21 cellular contexts compared by ENCODE assay signal in genomic region chr10:120477723-120478270, GRCh38. TPM values are rescaled to one million over a fixed set of nuclear protein-coding genes. Genes with fewer than 3 reads are reported as not detected.
DNase-seq lines count a peak whose midpoint lies in the region; ATAC-seq, FAIRE-seq and TF ChIP-seq lines count a peak whose summit lies in the region.
"Had no signal": no experiment of that assay in that cellular context is flagged by ENCODE, and none has a peak within 500 bp of the region (broad histone marks: within the 10 kb centered on the region; RNA-seq: fewer than 3 reads in every experiment).

No MANE protein-coding gene starts in this region.

- CTCF ChIA-PET in endothelial cell of umbilical vein (lab: Charles Lee), result interaction anchor here (0.8 to 2.2 kb wide), 10 partner anchors 9 to 257 kb away, joined by 3 to 12 read pairs (median 3); no protein-coding TSS in a partner anchor

- H3K27me3 Mint-ChIP-seq in osteocyte (ENCODE audit: unreplicated experiment), result no peaks in the 10 kb centered on the region

- peak overlapping the region; percentile 62 for H3K27ac ChIP-seq in RWPE2 (ENCODE audit: poor library complexity, severe bottlenecking)
- H3K27ac ChIP-seq in endothelial cell of umbilical vein (ENCODE audit: insufficient read depth, low read depth, low read length), result peak overlapping the region; percentile 51
- H3K27ac ChIP-seq: adrenal gland, PC-9, prostate gland, spleen had no signal

- no peaks in the 10 kb centered on the region for H3K9me3 ChIP-seq in RWPE2 (ENCODE audit: severe bottlenecking)
- no peaks in the 10 kb centered on the region for H3K9me3 ChIP-seq in endothelial cell of umbilical vein (replicated peaks; ENCODE audit: control insufficient read depth, insufficient read depth, low read length)
- H3K9me3 ChIP-seq: adrenal gland, prostate gland had no signal

- ATAC-seq in RWPE2 (ENCODE audit: low read depth), result peak; percentile 40; the same call in 2 of the 3 replicates
- ATAC-seq in HG02759 (IDR thresholded peaks at IDR 0.05; ENCODE audit: unreplicated experiment), result no peak
- ATAC-seq: left colon had no signal

- no peak overlapping the region for H3K27ac Mint-ChIP-seq in osteocyte (ENCODE audit: unreplicated experiment)
- H3K27ac Mint-ChIP-seq: CD8-positive, alpha-beta memory T cell; endodermal cell had no signal

- no peaks in the 10 kb centered on the region for H4K20me1 ChIP-seq in endothelial cell of umbilical vein (replicated peaks; ENCODE audit: control insufficient read depth, extremely low read depth, insufficient read depth, low read length)

- H3K4me2 ChIP-seq in endothelial cell of umbilical vein (ENCODE audit: insufficient read depth, low read length), result no peak overlapping the region
- H3K4me2 ChIP-seq: PC-9 had no signal

- dilution Hi-C loops in endothelial cell of umbilical vein (cut with MboI; ENCODE audit: extremely low pct_ligation_motif_present, low sequenced_read_pairs), result no loop called here

- BruUV-seq in endothelial cell of umbilical vein (replicated peaks; lab: Mats Ljungman, UMichigan), result no TSS peak

- no peaks in the 10 kb centered on the region for H3K27me3 ChIP-seq in RWPE2 (ENCODE audit: insufficient read depth, poor library complexity, severe bottlenecking)
- H3K27me3 ChIP-seq in endothelial cell of umbilical vein (ENCODE audit: control insufficient read depth in 2 of 2, insufficient read depth in 2 of 2, low read length in 2 of 2), result no peaks in the 10 kb centered on the region
- H3K27me3 ChIP-seq: adrenal gland had no signal

- H3K36me3 ChIP-seq in RWPE2 (ENCODE audit: low read depth), result no peaks in the 10 kb centered on the region
- no peaks in the 10 kb centered on the region for H3K36me3 ChIP-seq in endothelial cell of umbilical vein (ENCODE audit: control insufficient read depth in 2 of 2, extremely low read depth in 1 of 2, insufficient read depth in 2 of 2, low read length in 2 of 2)
- H3K36me3 ChIP-seq: adrenal gland, prostate gland, spleen had no signal

- DNase-seq in AG20443 (ENCODE audit: low spot score) (peak; percentile 32), RWPE2 (ENCODE audit: low spot score) (no peak), endothelial cell of umbilical vein (ENCODE audit: low read depth, low spot score) (peak; percentile 40), osteocyte (ENCODE audit: extremely low spot score, unreplicated experiment) (peak; percentile 51), HUDEP-2 (lab: John Stamatoyannopoulos, UW; ENCODE audit: unreplicated experiment in 76 of 76) (no peak)
- DNase-seq in effector CD8-positive, alpha-beta T cell (lab: John Stamatoyannopoulos, UW), result no peak
- no peak for DNase-seq in stimulated activated CD4-positive, alpha-beta T cell treated with anti-CD3 and anti-CD28 coated beads, Interleukin-4, amount 100 ng/mL, for 1 hour
- DNase-seq: activated CD4-positive, alpha-beta T cell treated with anti-CD3 and anti-CD28 coated beads for 1 hour; adrenal gland; CD8-positive, alpha-beta memory T cell; cerebellar nuclear complex; endodermal cell; KG1; left colon; NCI-H187; NCI-H226; PC-9; spleen; substantia nigra had no signal

- H3K4me3 ChIP-seq in RWPE2 (ENCODE audit: severe bottlenecking), result no peak overlapping the region
- H3K4me3 ChIP-seq in endothelial cell of umbilical vein (replicated peaks in 1 of 3; ENCODE audit: insufficient read depth in 1 of 3, low read depth in 1 of 3, low read length in 3 of 3), result no peak overlapping the region
- H3K4me3 ChIP-seq: adrenal gland, PC-9, prostate gland, spleen had no signal

- peaks cover 9% of the 10 kb centered on the region for H3K9me3 Mint-ChIP-seq in osteocyte (ENCODE audit: unreplicated experiment)

- TF ChIP-seq CTCF in RWPE2 (IDR thresholded peaks at IDR 0.05; ENCODE audit: poor library complexity, severe bottlenecking) (no peak), endothelial cell of umbilical vein (IDR thresholded peaks at IDR 0.05; ENCODE audit: extremely low read depth in 1 of 2, insufficient read depth in 1 of 2, low read depth in 1 of 2, low read length in 2 of 2) (no peak), osteocyte (IDR thresholded peaks at IDR 0.05) (no peak)

- no peak overlapping the region for H3K4me3 Mint-ChIP-seq in osteocyte (ENCODE audit: unreplicated experiment)
- H3K4me3 Mint-ChIP-seq: CD8-positive, alpha-beta memory T cell; endodermal cell had no signal

- FAIRE-seq in endothelial cell of umbilical vein (lab: Jason Lieb, UNC), result no peak

- no peaks in the 10 kb centered on the region for H3K9me1 ChIP-seq in endothelial cell of umbilical vein (replicated peaks; ENCODE audit: control insufficient read depth, extremely low read depth, insufficient read depth, low read length)

- peaks cover 24% of the 10 kb centered on the region for H3K4me1 Mint-ChIP-seq in osteocyte (ENCODE audit: unreplicated experiment)
- H3K4me1 Mint-ChIP-seq: CD8-positive, alpha-beta memory T cell; endodermal cell had no signal

- intact Hi-C loops in endothelial cell of umbilical vein (cut with micrococcal nuclease), result no loop called here

- H3K36me3 Mint-ChIP-seq in osteocyte (ENCODE audit: unreplicated experiment), result peaks cover 1% of the 10 kb centered on the region

- H3K9ac ChIP-seq in endothelial cell of umbilical vein (replicated peaks; ENCODE audit: extremely low read depth, insufficient read depth, low read length), result no peak overlapping the region

- POLR2A ChIA-PET in endothelial cell of umbilical vein (lab: Charles Lee), result interaction anchor here (0.6 to 0.7 kb wide), 3 partner anchors 11 to 1470 kb away, joined by 3 to 4 read pairs (median 4); no protein-coding TSS in a partner anchor

- no peak overlapping the region for H2AFZ ChIP-seq in endothelial cell of umbilical vein (ENCODE audit: low read depth, low read length)
- H2AFZ ChIP-seq: PC-9 had no signal

- no peak for TF ChIP-seq POLR2A in endothelial cell of umbilical vein (IDR thresholded peaks at IDR 0.05; ENCODE audit: low read depth, low read length)

- H3K4me1 ChIP-seq in RWPE2 (ENCODE audit: insufficient read depth, poor library complexity, severe bottlenecking) (peaks cover 16% of the 10 kb centered on the region), endothelial cell of umbilical vein (ENCODE audit: control insufficient read depth, extremely low read depth, insufficient read depth, low read length) (peaks cover 23% of the 10 kb centered on the region)
- H3K4me1 ChIP-seq: adrenal gland, prostate gland, spleen had no signal

- H3K79me2 ChIP-seq in endothelial cell of umbilical vein (ENCODE audit: control insufficient read depth, insufficient read depth, low read length), result peaks cover 6% of the 10 kb centered on the region

TF ChIP-seq in endothelial cell of umbilical vein, 7 proteins besides CTCF, POLR2A, EP300 and RAD21:
- TF ChIP-seq FOS (IDR thresholded peaks at IDR 0.05; ENCODE audit: borderline replicate concordance, insufficient read depth, low read length) (peak; percentile 32), JUN (IDR thresholded peaks at IDR 0.05; ENCODE audit: borderline replicate concordance, insufficient read depth, insufficient read length, low read depth) (no peak), POLR2AphosphoS5 (IDR thresholded peaks at IDR 0.05; ENCODE audit: insufficient read depth, low read depth, low read length) (peak; percentile 18)

RNA-seq across cellular contexts. Expression of gene PLPP4, which starts 20.8 kb away (rescaled TPM):
- total RNA-seq in endothelial cell of umbilical vein (15.5 and 17.1 TPM in 2 replicates), osteocyte (1.9 and 2.0 TPM in 2 replicates)
- polyA plus RNA-seq in endothelial cell of umbilical vein, result 33.0 and 36.4 TPM in 2 replicates
- 30.4 and 32.4 TPM in 2 replicates for polyA plus RNA-seq in endothelial cell of umbilical vein (2011; cell fraction: cytosol; rRNA removed)
- 34.5 and 41.4 TPM in 2 replicates for polyA plus RNA-seq in endothelial cell of umbilical vein (2011; cell fraction: nucleus; rRNA removed)
- 37.3 and 39.5 TPM in 2 replicates for polyA plus RNA-seq in endothelial cell of umbilical vein (2012)
- 22.8 and 24.2 TPM in 2 replicates for polyA minus RNA-seq in endothelial cell of umbilical vein
- polyA minus RNA-seq in endothelial cell of umbilical vein (2011; cell fraction: cytosol; rRNA and poly(A)+ RNA removed), result not detected
- polyA minus RNA-seq in endothelial cell of umbilical vein (2011; cell fraction: nucleus; rRNA and poly(A)+ RNA removed), result 19.6 and 22.1 TPM in 2 replicates
- total RNA-seq: adrenal gland; CD8-positive, alpha-beta memory T cell; PC-9; spleen had no signal
- polyA plus RNA-seq: CD8-positive, alpha-beta memory T cell; spleen had no signal

Comparison
In these comparisons a context has a peak if more than half of its experiments do, and no peak if none do; other contexts are left out.
1. DNase-seq: peak in AG20443 (single experiment), endothelial cell of umbilical vein (single experiment) and osteocyte (single experiment); none in RWPE2 (single experiment), HUDEP-2 (0 of 76), effector CD8-positive, alpha-beta T cell (single experiment) and stimulated activated CD4-positive, alpha-beta T cell treated with anti-CD3 and anti-CD28 coated beads, Interleukin-4, amount 100 ng/mL, for 1 hour (single experiment).